8 cellular contexts compared by ENCODE assay signal in genomic region chr3:81581966-81582599, GRCh38.
A peak's percentile ranks its signal among the peaks of the same experiment; 100 is the strongest.
DNase-seq lines count a peak whose midpoint lies in the region; ATAC-seq and TF ChIP-seq lines count a peak whose summit lies in the region.

No MANE protein-coding gene starts in this region.

- H3K27me3 ChIP-seq in AG04450 (ENCODE audit: control insufficient read depth, insufficient read depth, low read length) (no peaks in the 10 kb centered on the region), MG63 (no peaks in the 10 kb centered on the region), adipocyte (replicated peaks; ENCODE audit: control insufficient read depth, insufficient read depth, low read length) (no peaks in the 10 kb centered on the region), thoracic aorta (replicated peaks; ENCODE audit: insufficient read depth) (no peaks in the 10 kb centered on the region)

- CTCF ChIA-PET in AG04450 (lab: Charles Lee): interaction anchor here (0.6 to 4.2 kb wide), 31 partner anchors 8 to 552 kb away, joined by 3 to 52 read pairs (median 5); no protein-coding TSS in a partner anchor

- H3K4me1 ChIP-seq in adipocyte (ENCODE audit: control insufficient read depth, insufficient read depth, low read length): peaks cover 6% of the 10 kb centered on the region
- peaks cover 0 to 7% of the 10 kb centered on the region in 2 donors for H3K4me1 ChIP-seq in thoracic aorta (ENCODE audit: control insufficient read depth in 1 of 2, low read depth in 2 of 2)

- ATAC-seq in GM21825 (IDR thresholded peaks at IDR 0.05; ENCODE audit: unreplicated experiment): peak; percentile 69
- no peak for ATAC-seq in thoracic aorta (ENCODE audit: insufficient number of reproducible peaks, low FRiP score, low read depth)

- H3K9ac ChIP-seq in adipocyte (ENCODE audit: low read length): no peak overlapping the region

- H3K9me3 ChIP-seq in AG04450 (ENCODE audit: control insufficient read depth, insufficient read depth, low read length) (no peaks in the 10 kb centered on the region), MG63 (no peaks in the 10 kb centered on the region), adipocyte (ENCODE audit: control insufficient read depth, low read length) (no peaks in the 10 kb centered on the region), thoracic aorta (no peaks in the 10 kb centered on the region)

- H3K4me3 ChIP-seq in AG04450 (ENCODE audit: low read depth, low read length) (no peak overlapping the region), MG63 (no peak overlapping the region), adipocyte (ENCODE audit: low read length) (no peak overlapping the region), thoracic aorta (no peak overlapping the region)

- no peaks in the 10 kb centered on the region for H3K36me3 ChIP-seq in MG63
- peaks cover 91% of the 10 kb centered on the region for H3K36me3 ChIP-seq in adipocyte (ENCODE audit: control insufficient read depth, insufficient read depth, low read length, severe bottlenecking)
- H3K36me3 ChIP-seq in thoracic aorta: no peaks in the 10 kb centered on the region

- DNase-seq in AG04450 (ENCODE audit: low read depth, low spot score): peak; percentile 13
- peak; percentile 19 for DNase-seq in Daoy (ENCODE audit: low read depth)
- peak; percentile 20 for DNase-seq in MG63
- DNase-seq in adipocyte (ENCODE audit: low read depth): peak; percentile 61
- peak; percentile 61 for DNase-seq in islet precursor cell
- no peak for DNase-seq in thoracic aorta (ENCODE audit: low spot score)
- no peak for DNase-seq in activated effector memory CD4-positive, alpha-beta T cell treated with anti-CD3 and anti-CD28 coated beads, Interleukin-2, amount 50 U/mL, for 16 hours

- no peak overlapping the region for H3K27ac ChIP-seq in AG04450 (ENCODE audit: low read depth, low read length)
- no peak overlapping the region for H3K27ac ChIP-seq in thoracic aorta

- POLR2A ChIA-PET in AG04450 (lab: Yijun Ruan, JAX): no interaction called here

- TF ChIP-seq CTCF in AG04450 (IDR thresholded peaks at IDR 0.05; ENCODE audit: low read depth, low read length) (peak; percentile 86), thoracic aorta (IDR thresholded peaks at IDR 0.05) (peak; percentile 27)

Comparison
In these comparisons a context has a peak if more than half of its experiments do, and no peak if none do; other contexts are left out.
1. DNase-seq: peak in AG04450 (single experiment), Daoy (single experiment), MG63 (single experiment), adipocyte (single experiment) and islet precursor cell (single experiment); none in thoracic aorta (single experiment) and activated effector memory CD4-positive, alpha-beta T cell treated with anti-CD3 and anti-CD28 coated beads, Interleukin-2, amount 50 U/mL, for 16 hours (single experiment).